ENCODE assay signal across 7 cellular contexts in genomic region chr5:172851254-172851653, GRCh38. TPM values are rescaled to one million over a fixed set of nuclear protein-coding genes. Genes with fewer than 3 reads are reported as not detected.
DNase-seq lines count a peak whose midpoint lies in the region; ATAC-seq, FAIRE-seq and TF ChIP-seq lines count a peak whose summit lies in the region.
"Not testable (repeated sequence)": the region's sequence is repeated elsewhere in the genome, so short reads cannot be mapped to it uniquely, and the experiment has no call there.

No MANE protein-coding gene starts in this region.

- not testable (repeated sequence) for ATAC-seq in IMR-90 (ENCODE audit: low read depth); RWPE2 (ENCODE audit: low read depth); HepG2; natural killer cell; stimulated activated naive B cell treated with anti-CD40 and anti-IgM and Interleukin-4, amounts not matched to agents 10 μg/mL and 1 μg/mL and 100 μg/mL, for 72 hours (replicated peaks)

- not testable (repeated sequence) for H3K4ac ChIP-seq in IMR-90 (ENCODE audit: low read depth, low read length)

- CTCF ChIA-PET in IMR-90 (lab: Yijun Ruan, JAX); HepG2 (lab: Yijun Ruan, JAX; ENCODE audit: low intra/inter-chr PET ratio, low total read pairs): not testable (repeated sequence)

- H3K4me3 ChIP-seq in BLaER1 treated with 17β-estradiol and CSF1 and Interleukin-3, amounts not matched to agents 10 nM and 100 nM = peak overlapping the region in 2 of 10 experiments; percentile 19 to 42; a peak in 4 of 20 replicates
- H3K4me3 ChIP-seq in IMR-90 (ENCODE audit: insufficient read depth, low read depth, low read length); RWPE2 (ENCODE audit: severe bottlenecking); HepG2 (replicated peaks in 1 of 3; ENCODE audit: insufficient read depth in 1 of 3, low read depth in 2 of 3, low read length in 3 of 3): not testable (repeated sequence)

- POLR2A ChIA-PET in IMR-90 (lab: Charles Lee; ENCODE audit: unreplicated experiment) = not testable (repeated sequence)
- POLR2A ChIA-PET in HepG2 (lab: Yijun Ruan, JAX) = interaction anchor here (2.2 to 3.8 kb wide), 2 partner anchors 72 to 74 kb away, joined by 5 to 28 read pairs; no protein-coding TSS in a partner anchor

- intact Hi-C loops in IMR-90 (cut with micrococcal nuclease) (loop anchor here (5.0 kb wide), 1 partner anchor 51 kb away; no protein-coding TSS in a partner anchor), natural killer cell (cut with micrococcal nuclease) (loop anchor here (5.0 kb wide), 2 partner anchors 44 to 129 kb away; no protein-coding TSS in a partner anchor)
- intact Hi-C loops in HepG2 (cut with micrococcal nuclease; ENCODE audit: unreplicated experiment) = not testable (repeated sequence)

- H3K4me2 ChIP-seq in BLaER1 treated with 17β-estradiol and CSF1 and Interleukin-3, amounts not matched to agents 10 nM and 100 nM = peak overlapping the region; percentile 77 to 100 (median 92)
- not testable (repeated sequence) for H3K4me2 ChIP-seq in IMR-90 (ENCODE audit: low read depth, low read length); HepG2 (ENCODE audit: low read depth, low read length)

- 0 out of 2 replicates have a peak overlapping the region, but pooled peaks have one; percentile 7 for H2AK5ac ChIP-seq in IMR-90 (ENCODE audit: low read depth, low read length)

- not testable (repeated sequence) for TF ChIP-seq CTCF in IMR-90 (conservative IDR thresholded peaks at IDR 0.05; ENCODE audit: low read depth, low read length); RWPE2 (IDR thresholded peaks at IDR 0.05; ENCODE audit: poor library complexity, severe bottlenecking); HepG2 (CRISPR knock-in tag; IDR thresholded peaks at IDR 0.05); natural killer cell (IDR thresholded peaks at IDR 0.05)

- in situ Hi-C loops in IMR-90 (cut with MboI; ENCODE audit: low sequenced_read_pairs) = not testable (repeated sequence)
- in situ Hi-C loops in HepG2 (cut with HindIII; ENCODE audit: extremely low pct_ligation_motif_present, low pct_unique_long_range_greater_than_20kb) = loop anchor here (10.0 kb wide), 1 partner anchor 76 kb away; the partner anchor contains the start of gene DUSP1

- H3K56ac ChIP-seq in IMR-90 (ENCODE audit: extremely low read depth, insufficient read depth, low read length) = not testable (repeated sequence)

- H2BK5ac ChIP-seq in IMR-90 (ENCODE audit: low read depth, low read length, poor library complexity, severe bottlenecking) = not testable (repeated sequence)

- peak overlapping the region; percentile 15 to 77 (median 59); a peak in 19 of 22 replicates for H3K9ac ChIP-seq in BLaER1 treated with 17β-estradiol and CSF1 and Interleukin-3, amounts not matched to agents 10 nM and 100 nM
- not testable (repeated sequence) for H3K9ac ChIP-seq in IMR-90 (ENCODE audit: low read depth, low read length); HepG2 (ENCODE audit: insufficient read depth, low read depth, low read length)

- not testable (repeated sequence) for H2BK15ac ChIP-seq in IMR-90 (ENCODE audit: low read depth, low read length)

- not testable (repeated sequence) for H3K27me3 ChIP-seq in BLaER1 treated with 17β-estradiol and CSF1 and Interleukin-3, amounts not matched to agents 10 nM and 100 nM; IMR-90 (ENCODE audit: control insufficient read depth, insufficient read depth, low read length); RWPE2 (ENCODE audit: insufficient read depth, poor library complexity, severe bottlenecking); HepG2 (ENCODE audit: control insufficient read depth in 1 of 2, insufficient read depth in 2 of 2, low read length in 2 of 2)

- H4K20me1 ChIP-seq in BLaER1 treated with 17β-estradiol and CSF1 and Interleukin-3, amounts not matched to agents 10 nM and 100 nM = peaks cover 0 to 25% (median 1%) of the 10 kb centered on the region in 11 experiments; a peak in 9 of 22 replicates
- peaks cover 26% of the 10 kb centered on the region for H4K20me1 ChIP-seq in IMR-90 (ENCODE audit: insufficient read depth, low read length)
- H4K20me1 ChIP-seq in HepG2 (ENCODE audit: insufficient read depth, low read length) = not testable (repeated sequence)

- H3K27ac ChIP-seq in BLaER1 treated with 17β-estradiol and CSF1 and Interleukin-3, amounts not matched to agents 10 nM and 100 nM = peak overlapping the region in 9 of 11 experiments; percentile 49 to 91 (median 76); a peak in 18 of 22 replicates
- H3K27ac ChIP-seq in IMR-90 (ENCODE audit: insufficient read depth, low read length) = not testable (repeated sequence)
- H3K27ac ChIP-seq in RWPE2 (ENCODE audit: poor library complexity, severe bottlenecking) = peak overlapping the region; percentile 99
- peak overlapping the region; percentile 77 for H3K27ac ChIP-seq in epithelial cell of prostate
- peak overlapping the region; percentile 86 for H3K27ac ChIP-seq in HepG2 (ENCODE audit: extremely low read length, insufficient read depth, low read length)

- not testable (repeated sequence) for H4K91ac ChIP-seq in IMR-90 (ENCODE audit: insufficient read depth, low read depth, low read length)

- not testable (repeated sequence) for H2BK120ac ChIP-seq in IMR-90 (ENCODE audit: low read depth, low read length)

- not testable (repeated sequence) for H3K18ac ChIP-seq in IMR-90 (ENCODE audit: low read depth, low read length)

- H3K27me3 Mint-ChIP-seq in natural killer cell (ENCODE audit: low read depth in 2 of 2); stimulated activated naive B cell treated with anti-CD40 and anti-IgM and Interleukin-4, amounts not matched to agents 10 μg/mL and 1 μg/mL and 100 μg/mL, for 72 hours: not testable (repeated sequence)

- not testable (repeated sequence) for H2AFZ ChIP-seq in IMR-90 (replicated peaks; ENCODE audit: low read length, poor library complexity); HepG2 (ENCODE audit: low read length)

- TF ChIP-seq POLR2A in IMR-90 (IDR thresholded peaks at IDR 0.05; ENCODE audit: low read depth, low read length); HepG2 (IDR thresholded peaks at IDR 0.05; ENCODE audit: insufficient read depth in 1 of 2, low read depth in 2 of 2, low read length in 2 of 2): not testable (repeated sequence)

- not testable (repeated sequence) for BruUV-seq in IMR-90 (replicated peaks; lab: Mats Ljungman, UMichigan); HepG2 (replicated peaks; lab: Mats Ljungman, UMichigan)

- not testable (repeated sequence) for H3K36me3 Mint-ChIP-seq in natural killer cell
- H3K36me3 Mint-ChIP-seq in stimulated activated naive B cell treated with anti-CD40 and anti-IgM and Interleukin-4, amounts not matched to agents 10 μg/mL and 1 μg/mL and 100 μg/mL, for 72 hours = peaks cover 12 to 32% of the 10 kb centered on the region in 2 donors

- peaks cover 62% of the 10 kb centered on the region for H3K9me1 ChIP-seq in IMR-90 (ENCODE audit: insufficient read depth, low read length)

- H3K4me3 Mint-ChIP-seq in natural killer cell; stimulated activated naive B cell treated with anti-CD40 and anti-IgM and Interleukin-4, amounts not matched to agents 10 μg/mL and 1 μg/mL and 100 μg/mL, for 72 hours: not testable (repeated sequence)

- H3K79me2 ChIP-seq in HepG2 (ENCODE audit: insufficient read depth, low read length) = peaks cover 88% of the 10 kb centered on the region

- H3K36me3 ChIP-seq in BLaER1 treated with 17β-estradiol and CSF1 and Interleukin-3, amounts not matched to agents 10 nM and 100 nM = peaks cover 5 to 41% (median 15%) of the 10 kb centered on the region in 11 experiments; a peak in 16 of 22 replicates
- H3K36me3 ChIP-seq in IMR-90 (ENCODE audit: control insufficient read depth, insufficient read depth, low read length) = not testable (repeated sequence)
- peaks cover 42% of the 10 kb centered on the region for H3K36me3 ChIP-seq in RWPE2 (ENCODE audit: low read depth)
- peaks cover 6 to 16% of the 10 kb centered on the region in 2 experiments; a peak in 2 of 5 replicates for H3K36me3 ChIP-seq in HepG2 (replicated peaks in 1 of 2; ENCODE audit: control insufficient read depth in 1 of 2, insufficient read depth in 2 of 2, low read length in 2 of 2)

- not testable (repeated sequence) for H3K9me3 Mint-ChIP-seq in natural killer cell; stimulated activated naive B cell treated with anti-CD40 and anti-IgM and Interleukin-4, amounts not matched to agents 10 μg/mL and 1 μg/mL and 100 μg/mL, for 72 hours

- peaks cover 88 to 99% (median 98%) of the 10 kb centered on the region in 10 experiments for H3K4me1 ChIP-seq in BLaER1 treated with 17β-estradiol and CSF1 and Interleukin-3, amounts not matched to agents 10 nM and 100 nM
- H3K4me1 ChIP-seq in IMR-90 (ENCODE audit: control insufficient read depth, insufficient read depth, low read length) (peaks cover 44% of the 10 kb centered on the region), RWPE2 (ENCODE audit: insufficient read depth, poor library complexity, severe bottlenecking) (peaks cover 56% of the 10 kb centered on the region), HepG2 (ENCODE audit: insufficient read depth, low read length) (peaks cover 92% of the 10 kb centered on the region)

- peaks cover 62 to 65% of the 10 kb centered on the region in 2 donors for H3K4me1 Mint-ChIP-seq in natural killer cell
- peaks cover 63 to 86% of the 10 kb centered on the region in 2 donors for H3K4me1 Mint-ChIP-seq in stimulated activated naive B cell treated with anti-CD40 and anti-IgM and Interleukin-4, amounts not matched to agents 10 μg/mL and 1 μg/mL and 100 μg/mL, for 72 hours

- TF ChIP-seq EP300 in HepG2 (IDR thresholded peaks at IDR 0.05; ENCODE audit: low read depth in 2 of 2, low read length in 2 of 2); HepG2 (CRISPR knock-in tag; IDR thresholded peaks at IDR 0.05; ENCODE audit: borderline replicate concordance): not testable (repeated sequence)

- WGBS in IMR-90 (ENCODE audit: extremely low coverage in 2 of 2, insufficient read length in 1 of 2), 2 experiments = 96% methylated on average over 4 of the region's 9 CpGs; no CpG with 5 or more reads in 1 of the 2 experiments
- 96% methylated on average over 9 of the region's 9 CpGs for WGBS in HepG2 (ENCODE audit: low lambda C conversion rate)

- H3K27ac Mint-ChIP-seq in natural killer cell = peak overlapping the region; percentile 89 to 91
- H3K27ac Mint-ChIP-seq in stimulated activated naive B cell treated with anti-CD40 and anti-IgM and Interleukin-4, amounts not matched to agents 10 μg/mL and 1 μg/mL and 100 μg/mL, for 72 hours = peak overlapping the region; percentile 86

- not testable (repeated sequence) for H3K9me3 ChIP-seq in BLaER1 treated with 17β-estradiol and CSF1 and Interleukin-3, amounts not matched to agents 10 nM and 100 nM (replicated peaks in 1 of 11); IMR-90 (ENCODE audit: control insufficient read depth, insufficient read depth, low read length); RWPE2 (ENCODE audit: severe bottlenecking); HepG2 (ENCODE audit: low read length)

- not testable (repeated sequence) for H3K14ac ChIP-seq in IMR-90 (replicated peaks; ENCODE audit: low read depth, low read length)

- not testable (repeated sequence) for H4K5ac ChIP-seq in IMR-90 (ENCODE audit: low read depth, low read length)

- H3K79me1 ChIP-seq in IMR-90 (ENCODE audit: low read depth in 1 of 2, low read length in 2 of 2) = peaks cover 24 to 87% of the 10 kb centered on the region in 2 experiments

- not testable (repeated sequence) for DNase-seq in IMR-90; RWPE2 (ENCODE audit: low spot score); epithelial cell of prostate (ENCODE audit: low read depth, low spot score); HepG2 (ENCODE audit: low spot score); natural killer cell; stimulated activated naive B cell treated with anti-CD40 and anti-IgM and Interleukin-4, amounts not matched to agents 10 μg/mL and 1 μg/mL and 100 μg/mL, for 72 hours

- not testable (repeated sequence) for TF ChIP-seq RAD21 in IMR-90 (IDR thresholded peaks at IDR 0.05; ENCODE audit: low read length); HepG2 (CRISPR knock-in tag; IDR thresholded peaks at IDR 0.05)

- H4K8ac ChIP-seq in IMR-90 (ENCODE audit: low read depth in 2 of 2, low read length in 2 of 2) = not testable (repeated sequence)

- dilution Hi-C loops in IMR-90 (cut with HindIII; ENCODE audit: low sequenced_read_pairs, unreplicated experiment) = not testable (repeated sequence)

- not testable (repeated sequence) for H2AK9ac ChIP-seq in IMR-90 (replicated peaks; ENCODE audit: low read depth, low read length, poor library complexity)

- H2BK20ac ChIP-seq in IMR-90 (ENCODE audit: low read depth, low read length) = not testable (repeated sequence)

- not testable (repeated sequence) for FAIRE-seq in HepG2 (lab: Jason Lieb, UNC)

- H3K23ac ChIP-seq in IMR-90 (ENCODE audit: low read depth, low read length) = not testable (repeated sequence)

RNA-seq across cellular contexts. Expression of gene ERGIC1, which starts 17.2 kb away (rescaled TPM):
- total RNA-seq in IMR-90 (2012; rRNA removed) (124 and 134 TPM in 2 replicates), HepG2 (2016; rRNA removed; fragmentation: Illumina TruSeq; extraction: Trizol) (56.6 and 78.5 TPM in 2 replicates), natural killer cell (100 to 1,000 TPM in 2 of 3 donors, 10 to 100 TPM in 1; 86.2 to 126 (median 121) TPM)
- polyA plus RNA-seq in IMR-90 (2012; rRNA removed) (185 and 192 TPM in 2 replicates), HepG2 (2011; rRNA removed) (184 and 205 TPM in 2 replicates)
- 59.2 and 179 TPM in 2 replicates for polyA plus RNA-seq in IMR-90 (2012; cell fraction: cytosol; rRNA removed)
- 128 and 132 TPM in 2 replicates for polyA plus RNA-seq in IMR-90 (2012; cell fraction: nucleus; rRNA removed; ENCODE audit: low replicate concordance)
- 56.7 and 59.9 TPM in 2 replicates for total RNA-seq in HepG2 (2016; cell fraction: cytosol; rRNA removed; fragmentation: Illumina TruSeq; extraction: Trizol; ENCODE audit: low read depth)
- total RNA-seq in HepG2 (2016; cell fraction: insoluble cytoplasmic fraction; rRNA removed; fragmentation: Illumina TruSeq; extraction: Trizol) = 51.2 and 75.8 TPM in 2 replicates
- 144 and 156 TPM in 2 replicates for total RNA-seq in HepG2 (2016; cell fraction: membrane; rRNA removed; fragmentation: Illumina TruSeq; extraction: Trizol)
- total RNA-seq in HepG2 (2016; cell fraction: nucleus; rRNA removed; fragmentation: Illumina TruSeq; extraction: Trizol) = 57.0 and 67.0 TPM in 2 replicates
- 216 and 224 TPM in 2 replicates for polyA plus RNA-seq in HepG2 (2011; cell fraction: cytosol; rRNA removed)
- 121 and 137 TPM in 2 replicates for polyA plus RNA-seq in HepG2 (2011; cell fraction: nucleus; rRNA removed)
- polyA plus RNA-seq in HepG2 (2012) = 145 and 175 TPM in 2 replicates
- 87.6 and 105 TPM in 2 replicates for polyA plus RNA-seq in HepG2 (2016; cell fraction: cytosol; fragmentation: Illumina TruSeq; extraction: Trizol; ENCODE audit: low read depth)
- polyA plus RNA-seq in HepG2 (2016; cell fraction: insoluble cytoplasmic fraction; fragmentation: Illumina TruSeq; extraction: Trizol; ENCODE audit: low read depth) = 71.8 and 81.7 TPM in 2 replicates
- polyA plus RNA-seq in HepG2 (2016; cell fraction: membrane; fragmentation: Illumina TruSeq; extraction: Trizol; ENCODE audit: low read depth) = 183 and 185 TPM in 2 replicates
- 94.6 and 95.4 TPM in 2 replicates for polyA plus RNA-seq in HepG2 (2016; cell fraction: nucleus; fragmentation: Illumina TruSeq; extraction: Trizol; ENCODE audit: insufficient read depth, low read depth)
- 179 and 302 TPM in 2 replicates for polyA minus RNA-seq in HepG2 (2011; rRNA and poly(A)+ RNA removed; ENCODE audit: low replicate concordance)
- 60.3 and 74.0 TPM in 2 replicates for polyA minus RNA-seq in HepG2 (2011; cell fraction: cytosol; rRNA and poly(A)+ RNA removed)
- 85.1 and 89.6 TPM in 2 replicates for polyA minus RNA-seq in HepG2 (2011; cell fraction: nucleus; rRNA and poly(A)+ RNA removed)
